ENCODE assay signal across 8 cellular contexts in genomic region chr20:32535953-32536823, GRCh38. TPM values are rescaled to one million over a fixed set of nuclear protein-coding genes. Genes with fewer than 3 reads are reported as not detected.
DNase-seq lines count a peak whose midpoint lies in the region; ATAC-seq and TF ChIP-seq lines count a peak whose summit lies in the region.

No MANE protein-coding gene starts in this region.

- H3K4me1 ChIP-seq in Loucy (ENCODE audit: insufficient read depth, low read length, poor library complexity, severe bottlenecking), result peaks cover 84% of the 10 kb centered on the region
- peaks cover 5% of the 10 kb centered on the region; the same call in 1 of the 2 replicates for H3K4me1 ChIP-seq in SJSA1 (replicated peaks)
- peaks cover 4 to 50% (median 16%) of the 10 kb centered on the region in 9 donors for H3K4me1 ChIP-seq in heart right ventricle

- H3K9me2 ChIP-seq in Loucy (replicated peaks; ENCODE audit: low read depth, low read length), result no peaks in the 10 kb centered on the region

- H3K27me3 ChIP-seq in Loucy (ENCODE audit: insufficient read depth, low read length, poor library complexity, severe bottlenecking), result no peaks in the 10 kb centered on the region
- no peaks in the 10 kb centered on the region for H3K27me3 ChIP-seq in SJSA1 (replicated peaks)
- H3K27me3 ChIP-seq in heart right ventricle, result peaks cover 0 to 12% (median 0%) of the 10 kb centered on the region in 7 donors

- H3K27ac ChIP-seq in SJSA1 (no peak overlapping the region), heart right ventricle (peak overlapping the region in 4 of 10 donors; percentile 37 to 85 (median 46))

- no peak overlapping the region for H2AFZ ChIP-seq in Loucy (ENCODE audit: low read length)

- ATAC-seq in GM19351 (IDR thresholded peaks at IDR 0.05; ENCODE audit: unreplicated experiment), result peak; percentile 43
- peak; percentile 52 to 82 (median 71) for ATAC-seq in heart right ventricle
- no peak for ATAC-seq in HG03378 (IDR thresholded peaks at IDR 0.05; ENCODE audit: unreplicated experiment)

- WGBS in heart right ventricle, 2 donors, result 3% methylated on average over 59 to 67 of the region's 68 CpGs

- H3K9ac ChIP-seq in Loucy (ENCODE audit: low read depth, low read length, poor library complexity, severe bottlenecking), result peak overlapping the region; percentile 89

- no peaks in the 10 kb centered on the region for H3K9me3 ChIP-seq in Loucy (ENCODE audit: insufficient read depth, low read depth, low read length)
- H3K9me3 ChIP-seq in SJSA1 (replicated peaks), result no peaks in the 10 kb centered on the region
- H3K9me3 ChIP-seq in heart right ventricle, result no peaks in the 10 kb centered on the region

- H3K4me2 ChIP-seq in Loucy (ENCODE audit: low read depth, low read length, poor library complexity, severe bottlenecking), result peak overlapping the region; percentile 92

- TF ChIP-seq CTCF in Loucy (conservative IDR thresholded peaks at IDR 0.05; ENCODE audit: low read length) (no peak), heart right ventricle (IDR thresholded peaks at IDR 0.05) (no peak)

- no peaks in the 10 kb centered on the region for H4K20me1 ChIP-seq in Loucy (ENCODE audit: insufficient read depth, low read length, poor library complexity, severe bottlenecking)

- intact Hi-C loops in heart right ventricle (cut with DNase I) (loop anchor here in 1 of 10 donors (5.0 to 10.0 kb wide), 2 partner anchors 49 to 326 kb away; partner anchors contain the start of gene NOL4L), posterior cingulate gyrus (cut with DNase I) (loop anchor here (2.0 kb wide), 1 partner anchor 51 kb away; no protein-coding TSS in a partner anchor)

- DNase-seq in AG20443 (ENCODE audit: low spot score), result peak; percentile 75
- DNase-seq in SJSA1 (ENCODE audit: low read depth in 1 of 2, low spot score in 2 of 2), result no peak
- DNase-seq in activated naive CD4-positive, alpha-beta T cell treated with anti-CD3 and anti-CD28 coated beads, Interleukin-2, amount 50 U/mL, for 16 hours, result peak; percentile 65
- DNase-seq in heart right ventricle, result peak in 1 of 2 donors; percentile 48
- peak in 7 of 10 donors; percentile 54 to 94 (median 78) for DNase-seq in posterior cingulate gyrus

- peaks cover 83% of the 10 kb centered on the region for H3K79me2 ChIP-seq in Loucy (ENCODE audit: insufficient read depth, low read length)

- H3K4me3 ChIP-seq in Loucy (ENCODE audit: low read length, poor library complexity, severe bottlenecking) (peak overlapping the region; percentile 73), SJSA1 (peak overlapping the region; percentile 33), heart right ventricle (peak overlapping the region in 9 of 10 donors; percentile 39 to 59 (median 55))

- no peaks in the 10 kb centered on the region for H3K36me3 ChIP-seq in Loucy (ENCODE audit: insufficient read depth, low read length)
- H3K36me3 ChIP-seq in SJSA1, result no peaks in the 10 kb centered on the region
- H3K36me3 ChIP-seq in heart right ventricle, result no peaks in the 10 kb centered on the region

- peaks cover 26% of the 10 kb centered on the region for H3F3A ChIP-seq in Loucy (ENCODE audit: low read depth)

RNA-seq across cellular contexts. Expression of gene NOL4L, which starts 48.9 kb away (rescaled TPM):
- total RNA-seq in SJSA1 (2014; rRNA removed; shearing (Covaris generic)), result 11.4 and 13.4 TPM in 2 replicates
- 10 to 100 TPM in 1 of 10 donors, 1 to 10 TPM in 9; 4.4 to 10.1 (median 6.0) TPM for total RNA-seq in heart right ventricle
- 1 to 10 TPM; 1.5 to 4.6 TPM for polyA plus RNA-seq in heart right ventricle

Comparison
In these comparisons a context has a peak if more than half of its experiments do, and no peak if none do; other contexts are left out.
1. DNase-seq: peak in AG20443 (single experiment), activated naive CD4-positive, alpha-beta T cell treated with anti-CD3 and anti-CD28 coated beads, Interleukin-2, amount 50 U/mL, for 16 hours (single experiment) and posterior cingulate gyrus (7 of 10); none in SJSA1 (0 of 2).
2. Peak in every context shown above with its lines, with median percentiles within 50 percentile points of each other: H3K4me3 ChIP-seq.